20 cellular contexts compared by ENCODE assay signal in genomic region chr1:1179983-1180861, GRCh38. TPM values are rescaled to one million over a fixed set of nuclear protein-coding genes. Genes with fewer than 3 reads are reported as not detected.
A peak's percentile ranks its signal among the peaks of the same experiment; 100 is the strongest.
DNase-seq lines count a peak whose midpoint lies in the region; TF ChIP-seq lines count a peak whose summit lies in the region.
"Had no signal": no experiment of that assay in that cellular context is flagged by ENCODE, and none has a peak within 500 bp of the region (broad histone marks: within the 10 kb centered on the region; RNA-seq: fewer than 3 reads in every experiment).

No MANE protein-coding gene starts in this region.

- H3K27ac Mint-ChIP-seq in activated naive CD4-positive, alpha-beta T cell treated with anti-CD3 and anti-CD28 coated beads, Interleukin-2, amount 10 ng/mL, durations not matched to agents 7 days and 5 days, result no peak overlapping the region
- H3K27ac Mint-ChIP-seq: activated naive CD8-positive, alpha-beta T cell treated with anti-CD3 and anti-CD28 coated beads, Interleukin-2, amount 10 ng/mL, durations not matched to agents 7 days and 5 days; CD8-positive, alpha-beta T cell; effector memory CD8-positive, alpha-beta T cell had no signal

- H3K36me3 ChIP-seq in left ventricle myocardium inferior (no peaks in the 10 kb centered on the region), transverse colon (no peaks in the 10 kb centered on the region)

- DNase-seq in activated naive CD4-positive, alpha-beta T cell treated with anti-CD3 and anti-CD28 coated beads, Interleukin-2, amount 10 ng/mL, durations not matched to agents 7 days and 5 days, result peak; percentile 18
- DNase-seq in activated naive CD4-positive, alpha-beta T cell (lab: John Stamatoyannopoulos, UW), result no peak
- DNase-seq in left ventricle myocardium inferior (peak; percentile 12), transverse colon (peak; percentile 5), HuH-7.5 (ENCODE audit: low spot score) (no peak), HEK293T (ENCODE audit: extremely low spot score) (no peak)
- DNase-seq: activated naive CD8-positive, alpha-beta T cell treated with anti-CD3 and anti-CD28 coated beads, Interleukin-2, amount 10 ng/mL, durations not matched to agents 7 days and 5 days; activated T-cell treated with anti-CD3 and anti-CD28 coated beads, Interleukin-2, amount 50 U/mL, for 4 hours; effector memory CD8-positive, alpha-beta T cell; HCEC 1CT; MV-4-11; NCI-H2107; stimulated activated CD4-positive, alpha-beta T cell treated with anti-CD3 and anti-CD28 coated beads, Interleukin-2, amount 100 ng/mL, for 24 hours; testis had no signal

- TF ChIP-seq CTCF in left ventricle myocardium inferior (IDR thresholded peaks at IDR 0.05; ENCODE audit: borderline replicate concordance) (no peak), transverse colon (IDR thresholded peaks at IDR 0.05) (no peak)

- H3K27ac ChIP-seq in left ventricle myocardium inferior (replicated peaks) (no peak overlapping the region), transverse colon (no peak overlapping the region)
- H3K27ac ChIP-seq: RWPE1, testis had no signal

- no peak overlapping the region for H3K4me3 Mint-ChIP-seq in activated naive CD4-positive, alpha-beta T cell treated with anti-CD3 and anti-CD28 coated beads, Interleukin-2, amount 10 ng/mL, durations not matched to agents 7 days and 5 days
- H3K4me3 Mint-ChIP-seq: activated naive CD8-positive, alpha-beta T cell treated with anti-CD3 and anti-CD28 coated beads, Interleukin-2, amount 10 ng/mL, durations not matched to agents 7 days and 5 days; activated T-cell treated with anti-CD3 and anti-CD28 coated beads, Interleukin-2, amount 50 U/mL, for 4 hours; CD8-positive, alpha-beta T cell; effector memory CD8-positive, alpha-beta T cell had no signal

- in situ Hi-C loops in transverse colon (cut with MboI; ENCODE audit: low pct_ligation_motif_present in 1 of 4, low pct_unique_long_range_greater_than_20kb in 1 of 4, low sequenced_read_pairs in 3 of 4), result no loop called here

- H3K4me1 ChIP-seq in left ventricle myocardium inferior, result peaks cover 13% of the 10 kb centered on the region
- no peaks in the 10 kb centered on the region for H3K4me1 ChIP-seq in transverse colon
- H3K4me1 ChIP-seq: testis had no signal

- H3K27me3 ChIP-seq in left ventricle myocardium inferior (ENCODE audit: low read depth), result peaks cover 82% of the 10 kb centered on the region
- H3K27me3 ChIP-seq in transverse colon, result peaks cover 28% of the 10 kb centered on the region
- H3K27me3 ChIP-seq: testis had no signal

- CTCF ChIA-PET in activated naive CD4-positive, alpha-beta T cell treated with anti-CD3 and anti-CD28 coated beads, Interleukin-2, amount 10 ng/mL, durations not matched to agents 7 days and 5 days (lab: Charles Lee), result no interaction called here
- CTCF ChIA-PET in HEK293T (lab: Yijun Ruan, JAX), result interaction anchor here (0.6 kb wide), 1 partner anchor 51 kb away, joined by 3 read pairs; no protein-coding TSS in a partner anchor

- POLR2A ChIA-PET in HEK293T (lab: Yijun Ruan, JAX), result no interaction called here

- intact Hi-C loops in left ventricle myocardium inferior (cut with micrococcal nuclease) (no loop called here), transverse colon (cut with DNase I; ENCODE audit: low total_unique reads) (no loop called here)

- 68 to 80% methylated on average over 2 to 42 of the region's 51 CpGs for WGBS in transverse colon (ENCODE audit: low coverage in 1 of 2), 2 donors

- peaks cover 53% of the 10 kb centered on the region for H3K27me3 Mint-ChIP-seq in activated naive CD4-positive, alpha-beta T cell treated with anti-CD3 and anti-CD28 coated beads, Interleukin-2, amount 10 ng/mL, durations not matched to agents 7 days and 5 days

- H3K36me3 Mint-ChIP-seq in activated naive CD4-positive, alpha-beta T cell treated with anti-CD3 and anti-CD28 coated beads, Interleukin-2, amount 10 ng/mL, durations not matched to agents 7 days and 5 days, result no peaks in the 10 kb centered on the region
- H3K36me3 Mint-ChIP-seq: activated naive CD8-positive, alpha-beta T cell treated with anti-CD3 and anti-CD28 coated beads, Interleukin-2, amount 10 ng/mL, durations not matched to agents 7 days and 5 days; CD8-positive, alpha-beta T cell had no signal

- no peak overlapping the region for H3K4me3 ChIP-seq in left ventricle myocardium inferior
- H3K4me3 ChIP-seq in transverse colon, result no peak overlapping the region
- H3K4me3 ChIP-seq: GM12878, lung, testis had no signal

- H3K4me1 Mint-ChIP-seq in activated naive CD4-positive, alpha-beta T cell treated with anti-CD3 and anti-CD28 coated beads, Interleukin-2, amount 10 ng/mL, durations not matched to agents 7 days and 5 days, result peaks cover 6% of the 10 kb centered on the region

- TF ChIP-seq POLR2A in transverse colon (IDR thresholded peaks at IDR 0.05), result no peak

- H3K9me3 Mint-ChIP-seq in activated naive CD4-positive, alpha-beta T cell treated with anti-CD3 and anti-CD28 coated beads, Interleukin-2, amount 10 ng/mL, durations not matched to agents 7 days and 5 days, result no peaks in the 10 kb centered on the region
- H3K9me3 Mint-ChIP-seq: activated naive CD8-positive, alpha-beta T cell treated with anti-CD3 and anti-CD28 coated beads, Interleukin-2, amount 10 ng/mL, durations not matched to agents 7 days and 5 days; activated T-cell treated with anti-CD3 and anti-CD28 coated beads, Interleukin-2, amount 50 U/mL, for 4 hours; CD8-positive, alpha-beta T cell; effector memory CD8-positive, alpha-beta T cell had no signal

- no peak for TF ChIP-seq EP300 in transverse colon (IDR thresholded peaks at IDR 0.05; ENCODE audit: low read depth)

- H3K9me3 ChIP-seq in left ventricle myocardium inferior (replicated peaks) (peaks cover 3% of the 10 kb centered on the region), transverse colon (no peaks in the 10 kb centered on the region)
- H3K9me3 ChIP-seq: testis had no signal

TF ChIP-seq in HEK293T, 16 proteins besides CTCF, POLR2A, EP300 and RAD21:
- no peak for TF ChIP-seq TARDBP (IDR thresholded peaks at IDR 0.05)
- no peak for TF ChIP-seq ELF4 (IDR thresholded peaks at IDR 0.05)
- TF ChIP-seq LEF1 (IDR thresholded peaks at IDR 0.05; ENCODE audit: borderline replicate concordance), result no peak
- no peak for TF ChIP-seq ZNF384 (IDR thresholded peaks at IDR 0.05)
- TF ChIP-seq FOXK2 (IDR thresholded peaks at IDR 0.05), result no peak
- no peak for TF ChIP-seq SUZ12 (IDR thresholded peaks at IDR 0.05)
- no peak for TF ChIP-seq CTBP1 (IDR thresholded peaks at IDR 0.05; ENCODE audit: borderline replicate concordance)
- TF ChIP-seq SP1 (IDR thresholded peaks at IDR 0.05), result no peak
- no peak for TF ChIP-seq BHLHE40 (IDR thresholded peaks at IDR 0.05; ENCODE audit: borderline replicate concordance)
- TF ChIP-seq NFRKB (IDR thresholded peaks at IDR 0.05), result no peak
- no peak for TF ChIP-seq PKNOX1 (IDR thresholded peaks at IDR 0.05)
- TF ChIP-seq FOXM1 (IDR thresholded peaks at IDR 0.05; ENCODE audit: borderline replicate concordance), result no peak
- no peak for TF ChIP-seq L3MBTL2 (conservative IDR thresholded peaks at IDR 0.05)
- TF ChIP-seq HDGF (IDR thresholded peaks at IDR 0.05; ENCODE audit: borderline replicate concordance), result no peak
- no peak for TF ChIP-seq FOXA1 (IDR thresholded peaks at IDR 0.05)
- no peak for TF ChIP-seq ARNT (IDR thresholded peaks at IDR 0.05)

RNA-seq across cellular contexts. Expression of gene TTLL10, which starts 6.5 kb away (rescaled TPM):
- not detected for total RNA-seq in left ventricle myocardium inferior
- total RNA-seq in transverse colon, result under 1 TPM in 2 of 4 donors, not detected in 2; 0.40 to 0.48 TPM
- total RNA-seq: A673; activated naive CD8-positive, alpha-beta T cell treated with anti-CD3 and anti-CD28 coated beads, Interleukin-2, amount 10 ng/mL, durations not matched to agents 7 days and 5 days; activated T-cell treated with anti-CD3 and anti-CD28 coated beads, Interleukin-2, amount 50 U/mL, for 4 hours; bronchial epithelial cell; CD8-positive, alpha-beta T cell; GM12878 had no signal

RNA-seq across cellular contexts. Expression of gene TNFRSF18, which starts 26.2 kb away (rescaled TPM):
- not detected for total RNA-seq in left ventricle myocardium inferior
- 1 to 10 TPM in 2 of 4 donors, not detected in 2; 3.3 to 7.9 TPM for total RNA-seq in transverse colon
- total RNA-seq: bronchial epithelial cell, testis had no signal

RNA-seq across cellular contexts. Expression of gene TNFRSF4, which starts 33.7 kb away (rescaled TPM):
- total RNA-seq in left ventricle myocardium inferior, result 2.2 TPM
- 1 to 10 TPM in 1 of 4 donors, under 1 TPM in 1, not detected in 2; 0.55 to 4.8 TPM for total RNA-seq in transverse colon
- total RNA-seq: bronchial epithelial cell had no signal

RNA-seq across cellular contexts. Expression of gene SDF4, which starts 51.6 kb away (rescaled TPM):
- 114 TPM for total RNA-seq in left ventricle myocardium inferior
- 100 to 1,000 TPM; 153 to 267 (median 226) TPM for total RNA-seq in transverse colon

RNA-seq across cellular contexts. Expression of gene B3GALT6, which starts 51.8 kb away (rescaled TPM):
- total RNA-seq in left ventricle myocardium inferior, result 7.9 TPM
- total RNA-seq in transverse colon, result 10 to 100 TPM in 3 of 4 donors, 1 to 10 TPM in 1; 8.5 to 24.9 (median 12.2) TPM

Comparison
In these comparisons a context has a peak if more than half of its experiments do, and no peak if none do; other contexts are left out.
1. DNase-seq: peak in activated naive CD4-positive, alpha-beta T cell treated with anti-CD3 and anti-CD28 coated beads, Interleukin-2, amount 10 ng/mL, durations not matched to agents 7 days and 5 days (single experiment), left ventricle myocardium inferior (single experiment) and transverse colon (single experiment); none in activated naive CD4-positive, alpha-beta T cell (0 of 4), HuH-7.5 (single experiment) and HEK293T (single experiment).